Comparison of ENCODE assay signal across 8 cellular contexts in genomic region chr15:100602822-100603393, GRCh38. TPM values are rescaled to one million over a fixed set of nuclear protein-coding genes. Genes with fewer than 3 reads are reported as not detected.
DNase-seq lines count a peak whose midpoint lies in the region; ATAC-seq, FAIRE-seq and TF ChIP-seq lines count a peak whose summit lies in the region.

No MANE protein-coding gene starts in this region.

- TF ChIP-seq CTCF in A549 (IDR thresholded peaks at IDR 0.05), result no peak

- H3K4me3 ChIP-seq in A549, result peak overlapping the region; percentile 87

- POLR2A ChIA-PET in A549 (lab: Yijun Ruan, JAX), result interaction anchor here (1.1 to 1.4 kb wide), 2 partner anchors 253 to 261 kb away, joined by 4 to 8 read pairs; partner anchors contain the start of gene ADAMTS17

- no peaks in the 10 kb centered on the region for H3K9me3 ChIP-seq in A549

- DNase-seq in A549 (ENCODE audit: low read depth in 1 of 2, low spot score in 1 of 2) (peak; percentile 21 to 46), NOMO-1 treated with dmso at 0.1 percent for 144 hours (lab: John Stamatoyannopoulos, UW; ENCODE audit: unreplicated experiment) (peak; percentile 59), iPS-NIHi11 (ENCODE audit: low spot score) (peak; percentile 7), SHP77 (lab: John Stamatoyannopoulos, UW) (no peak)
- DNase-seq in activated naive CD8-positive, alpha-beta T cell treated with anti-CD3 and anti-CD28 coated beads, Interleukin-2, amount 50 U/mL, for 24 hours, result peak; percentile 45
- DNase-seq in stimulated activated CD4-positive, alpha-beta T cell treated with anti-CD3 and anti-CD28 coated beads, Interleukin-4, amount 100 ng/mL, for 24 hours, result peak; percentile 58

- H3K36me3 Mint-ChIP-seq in activated naive CD8-positive, alpha-beta T cell treated with anti-CD3 and anti-CD28 coated beads, Interleukin-2, amount 50 U/mL, for 24 hours (ENCODE audit: low read depth), result peaks cover 19% of the 10 kb centered on the region

- H3K27ac Mint-ChIP-seq in activated naive CD8-positive, alpha-beta T cell treated with anti-CD3 and anti-CD28 coated beads, Interleukin-2, amount 50 U/mL, for 24 hours, result no peak overlapping the region

- no peak for FAIRE-seq in A549 (lab: Jason Lieb, UNC)

- H3K4me2 ChIP-seq in A549, result peak overlapping the region; percentile 74

- CTCF ChIA-PET in A549 (lab: Yijun Ruan, JAX), result interaction anchor here (1.0 to 2.0 kb wide), 3 partner anchors 252 to 405 kb away, joined by 3 to 8 read pairs (median 3); partner anchors contain the start of gene ADAMTS17

- H3K4me1 Mint-ChIP-seq in activated naive CD8-positive, alpha-beta T cell treated with anti-CD3 and anti-CD28 coated beads, Interleukin-2, amount 50 U/mL, for 24 hours, result peaks cover 51% of the 10 kb centered on the region

- peaks cover 18% of the 10 kb centered on the region for H3K4me1 ChIP-seq in A549

- TF ChIP-seq RAD21 in A549 (conservative IDR thresholded peaks at IDR 0.05 in 1 of 2, IDR thresholded peaks at IDR 0.05 in 1 of 2), result no peak

- TF ChIP-seq EP300 in A549 (IDR thresholded peaks at IDR 0.05), result no peak

- no peak overlapping the region for H3K4me3 Mint-ChIP-seq in activated naive CD8-positive, alpha-beta T cell treated with anti-CD3 and anti-CD28 coated beads, Interleukin-2, amount 50 U/mL, for 24 hours

- no peaks in the 10 kb centered on the region for H3K27me3 Mint-ChIP-seq in activated naive CD8-positive, alpha-beta T cell treated with anti-CD3 and anti-CD28 coated beads, Interleukin-2, amount 50 U/mL, for 24 hours

- TF ChIP-seq POLR2A in A549 (IDR thresholded peaks at IDR 0.05; ENCODE audit: low read length), result no peak

- ATAC-seq in A549, result peak; percentile 6 to 40; a peak in 3 of 6 replicates
- ATAC-seq in GM18498 (IDR thresholded peaks at IDR 0.05; ENCODE audit: unreplicated experiment), result peak; percentile 38
- peak; percentile 43 for ATAC-seq in HG02852 (IDR thresholded peaks at IDR 0.05; ENCODE audit: unreplicated experiment)
- peak; percentile 45 for ATAC-seq in activated naive CD8-positive, alpha-beta T cell treated with anti-CD3 and anti-CD28 coated beads, Interleukin-2, amount 50 U/mL, for 24 hours

- 2% methylated on average over 13 of the region's 16 CpGs for WGBS in A549 (ENCODE audit: missing lambda C conversion rate)

- H3K9me3 Mint-ChIP-seq in activated naive CD8-positive, alpha-beta T cell treated with anti-CD3 and anti-CD28 coated beads, Interleukin-2, amount 50 U/mL, for 24 hours, result no peaks in the 10 kb centered on the region

- H3K27ac ChIP-seq in A549, result peak overlapping the region; percentile 91 to 93

TF ChIP-seq in A549, 52 proteins besides CTCF, POLR2A, EP300 and RAD21:
- TF ChIP-seq MYC (IDR thresholded peaks at IDR 0.05; ENCODE audit: borderline replicate concordance, low read length), result no peak
- TF ChIP-seq ZFP36 (IDR thresholded peaks at IDR 0.05; ENCODE audit: borderline replicate concordance, partially characterized antibody), result no peak
- no peak for TF ChIP-seq FOSL2 (IDR thresholded peaks at IDR 0.05)
- TF ChIP-seq FOSL2 (CRISPR knock-in tag; IDR thresholded peaks at IDR 0.05), result no peak
- no peak for TF ChIP-seq HOXB5 (CRISPR knock-in tag; IDR thresholded peaks at IDR 0.05)
- no peak for TF ChIP-seq POLR2AphosphoS2 (conservative IDR thresholded peaks at IDR 0.05; ENCODE audit: low read length)
- no peak for TF ChIP-seq MAZ (IDR thresholded peaks at IDR 0.05; ENCODE audit: borderline replicate concordance, low read depth, low read length)
- peak; percentile 36; the same call in 1 of the 2 replicates for TF ChIP-seq KDM5A (IDR thresholded peaks at IDR 0.05)
- no peak for TF ChIP-seq REST (IDR thresholded peaks at IDR 0.05)

RNA-seq across cellular contexts. Expression of gene ASB7, which starts 0.5 kb away (rescaled TPM):
- polyA plus RNA-seq in A549 (2011; rRNA removed) (19.3 and 21.6 TPM in 2 replicates), A549 (2017; fragmentation: RNase III; extraction: RNeasy Plus Mini Kit Qiagen cat#74134 plus additional on column Dnase treatment) (8.2 to 9.2 TPM (median 8.4 TPM) in 3 replicates)
- polyA plus RNA-seq in A549 (2012; cell fraction: cytosol; rRNA removed), result 7.1 and 7.6 TPM in 2 replicates
- 4.0 and 5.4 TPM in 2 replicates for polyA plus RNA-seq in A549 (2012; cell fraction: nucleus; rRNA removed)
- polyA minus RNA-seq in A549 (2011; rRNA and poly(A)+ RNA removed), result 28.6 and 33.4 TPM in 2 replicates

RNA-seq across cellular contexts. Expression of gene LINS1, which starts 0.9 kb away (rescaled TPM):
- 23.1 and 24.6 TPM in 2 replicates for polyA plus RNA-seq in A549 (2011; rRNA removed)
- polyA plus RNA-seq in A549 (2012; cell fraction: cytosol; rRNA removed), result 6.4 and 6.9 TPM in 2 replicates
- 8.8 and 15.3 TPM in 2 replicates for polyA plus RNA-seq in A549 (2012; cell fraction: nucleus; rRNA removed)
- 10.0 to 12.1 TPM (median 11.1 TPM) in 3 replicates for polyA plus RNA-seq in A549 (2017; fragmentation: RNase III; extraction: RNeasy Plus Mini Kit Qiagen cat#74134 plus additional on column Dnase treatment)
- polyA minus RNA-seq in A549 (2011; rRNA and poly(A)+ RNA removed), result 24.5 and 25.5 TPM in 2 replicates

Comparison
In these comparisons a context has a peak if more than half of its experiments do, and no peak if none do; other contexts are left out.
1. DNase-seq: peak in A549 (2 of 2), NOMO-1 treated with dmso at 0.1 percent for 144 hours (single experiment), activated naive CD8-positive, alpha-beta T cell treated with anti-CD3 and anti-CD28 coated beads, Interleukin-2, amount 50 U/mL, for 24 hours (single experiment), iPS-NIHi11 (single experiment) and stimulated activated CD4-positive, alpha-beta T cell treated with anti-CD3 and anti-CD28 coated beads, Interleukin-4, amount 100 ng/mL, for 24 hours (single experiment); none in SHP77 (0 of 2).
2. Peak in every context shown above with its lines, with median percentiles within 50 percentile points of each other: ATAC-seq.